In genomic region chr11:31779268-31779879, GRCh38 we compare ENCODE assay signal across 14 cellular contexts. TPM values are rescaled to one million over a fixed set of nuclear protein-coding genes. Genes with fewer than 3 reads are reported as not detected.
DNase-seq lines count a peak whose midpoint lies in the region; ATAC-seq and TF ChIP-seq lines count a peak whose summit lies in the region.
"Had no signal": no experiment of that assay in that cellular context is flagged by ENCODE, and none has a peak within 500 bp of the region (broad histone marks: within the 10 kb centered on the region; RNA-seq: fewer than 3 reads in every experiment).

No MANE protein-coding gene starts in this region.

- ATAC-seq in GM18505 (IDR thresholded peaks at IDR 0.05; ENCODE audit: unreplicated experiment), result no peak

- no peak overlapping the region for H2BK15ac ChIP-seq in neuronal stem cell (ENCODE audit: low read length)

- H4K91ac ChIP-seq in neuronal stem cell (ENCODE audit: low read depth, low read length, poor library complexity), result no peak overlapping the region

- DNase-seq in EH (ENCODE audit: low read depth) (peak; percentile 79), NCI-H82 (lab: John Stamatoyannopoulos, UW) (peak; percentile 67), dermis blood vessel endothelial cell (peak; percentile 39), neuronal stem cell (ENCODE audit: low spot score) (no peak), NCI-H1092 (lab: John Stamatoyannopoulos, UW) (no peak), SHP77 treated with DMSO at 0.1 percent for 48 hours (lab: John Stamatoyannopoulos, UW) (no peak), HuH-7 (ENCODE audit: low spot score) (no peak)
- DNase-seq: activated T-cell treated with anti-CD3 and anti-CD28 coated beads, Interleukin-2, amount 50 U/mL, for 1 hour; foreskin melanocyte; NCI-H1930; testis had no signal

- H3K4me3 ChIP-seq in neuronal stem cell (ENCODE audit: low read length in 2 of 2), result no peak overlapping the region
- H3K4me3 ChIP-seq: lung, testis had no signal

- no peaks in the 10 kb centered on the region for H3K27me3 ChIP-seq in neuronal stem cell (ENCODE audit: control insufficient read depth in 3 of 3, insufficient read depth in 3 of 3, low read depth in 1 of 3, low read length in 3 of 3)
- H3K27me3 ChIP-seq: testis had no signal

- TF ChIP-seq POLR2A in GM18505 (IDR thresholded peaks at IDR 0.05; ENCODE audit: borderline replicate concordance, extremely low read depth, insufficient read depth, insufficient read length), result no peak

- H4K8ac ChIP-seq in neuronal stem cell (ENCODE audit: low read depth, low read length), result no peak overlapping the region

- H2BK120ac ChIP-seq in neuronal stem cell (ENCODE audit: low read depth, low read length), result no peak overlapping the region

- H3K27ac ChIP-seq in neuronal stem cell (replicated peaks; ENCODE audit: low read length), result peak overlapping the region; percentile 61
- H3K27ac ChIP-seq: C4-2B, testis had no signal

- peaks cover 0 to 6% of the 10 kb centered on the region in 2 donors for H3K4me1 ChIP-seq in neuronal stem cell (ENCODE audit: control insufficient read depth in 2 of 2, insufficient read depth in 1 of 2, low read depth in 1 of 2, low read length in 2 of 2)
- H3K4me1 ChIP-seq: testis had no signal

- no peaks in the 10 kb centered on the region for H3K36me3 ChIP-seq in neuronal stem cell (replicated peaks in 1 of 2; ENCODE audit: control insufficient read depth in 2 of 2, insufficient read depth in 2 of 2, low read length in 2 of 2)

- WGBS in neuronal stem cell (ENCODE audit: extremely low coverage in 2 of 2, insufficient read length in 2 of 2, insufficient replicate concordance in 1 of 2), 2 donors, result no CpG with 5 or more reads among the region's 7 CpGs

- no peak overlapping the region for H3K4me2 ChIP-seq in neuronal stem cell (ENCODE audit: insufficient read depth, low read length, poor library complexity, severe bottlenecking)

- H3K79me1 ChIP-seq in neuronal stem cell (ENCODE audit: low read depth, low read length), result no peaks in the 10 kb centered on the region

- no peak overlapping the region for H2BK12ac ChIP-seq in neuronal stem cell (ENCODE audit: low read length)

- no peak overlapping the region for H3K14ac ChIP-seq in neuronal stem cell (ENCODE audit: low read length)

- H3K4ac ChIP-seq in neuronal stem cell (ENCODE audit: low read length), result no peak overlapping the region

- H3K9me3 ChIP-seq in neuronal stem cell (replicated peaks in 1 of 2; ENCODE audit: control insufficient read depth in 2 of 2, insufficient read depth in 1 of 2, low read depth in 1 of 2, low read length in 2 of 2), result peaks cover 2 to 5% of the 10 kb centered on the region in 2 donors
- H3K9me3 ChIP-seq: testis had no signal

- no peak overlapping the region for H2AFZ ChIP-seq in neuronal stem cell (ENCODE audit: low read length)

- no peak overlapping the region for H3K9ac ChIP-seq in neuronal stem cell (ENCODE audit: low read depth, low read length, poor library complexity)

- no peak overlapping the region for H2AK5ac ChIP-seq in neuronal stem cell (ENCODE audit: low read depth, low read length)

- H3K18ac ChIP-seq in neuronal stem cell (ENCODE audit: low read length), result no peak overlapping the region

- no peak overlapping the region for H3K23ac ChIP-seq in neuronal stem cell (ENCODE audit: low read depth, low read length, poor library complexity)

- no peak overlapping the region for H2BK5ac ChIP-seq in neuronal stem cell (ENCODE audit: low read length)

RNA-seq across cellular contexts. Expression of gene PAX6, which starts 31.7 kb away (rescaled TPM):
- not detected in 2 replicates for total RNA-seq in dermis blood vessel endothelial cell
- polyA plus RNA-seq in neuronal stem cell (2013, experiment 1 of 2), result 254 TPM
- polyA plus RNA-seq in neuronal stem cell (2013, experiment 2 of 2), result 259 TPM
- total RNA-seq: lung had no signal

Comparison
In these comparisons a context has a peak if more than half of its experiments do, and no peak if none do; other contexts are left out.
1. DNase-seq: peak in EH (single experiment), NCI-H82 (single experiment) and dermis blood vessel endothelial cell (single experiment); none in neuronal stem cell (single experiment), NCI-H1092 (single experiment), SHP77 treated with DMSO at 0.1 percent for 48 hours (single experiment) and HuH-7 (single experiment).